In the genomic region with DNA sequence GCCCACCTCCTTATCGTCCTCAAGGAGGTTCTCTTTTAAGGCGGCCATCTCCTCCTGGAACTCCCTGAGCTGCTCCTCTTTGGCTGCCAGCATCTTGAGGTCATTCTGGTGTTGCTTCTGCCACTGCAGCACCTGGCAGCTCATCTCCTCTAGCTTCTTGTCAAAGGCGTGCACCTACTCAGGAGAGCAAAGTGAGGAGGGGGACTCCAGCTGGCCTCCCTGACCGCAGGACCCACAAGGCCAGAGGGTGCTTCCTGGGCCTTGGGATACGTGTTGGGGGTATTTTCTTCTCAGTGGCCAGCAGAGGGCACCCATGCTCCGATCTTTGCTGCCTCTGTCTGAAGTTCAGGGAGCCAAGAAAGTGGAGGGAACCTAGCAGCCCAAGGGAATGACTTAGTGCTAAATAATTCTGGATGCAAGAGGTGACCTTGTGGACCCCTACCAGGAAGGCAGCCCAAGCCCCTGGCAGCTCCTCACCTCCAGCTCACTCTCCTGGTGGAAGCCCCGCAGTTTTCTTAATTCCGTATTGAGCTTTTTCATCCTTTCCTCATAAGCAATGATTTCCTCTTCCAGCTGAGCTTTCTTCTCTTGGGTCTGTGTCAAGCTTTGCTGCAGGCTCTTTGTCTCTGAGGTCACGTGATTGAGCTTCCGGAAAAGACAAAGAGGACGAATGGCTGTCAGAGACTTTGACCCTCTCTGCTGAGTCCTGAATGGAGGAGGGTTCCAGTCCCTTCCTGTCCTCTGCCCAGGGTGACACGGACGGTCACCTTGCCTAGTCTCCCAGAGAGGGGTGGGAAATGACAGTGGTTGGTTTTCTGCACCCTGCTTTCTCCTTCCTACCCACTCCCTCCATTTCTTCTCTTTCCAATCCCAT, we compare ENCODE assay signal across 8 cellular contexts. TPM values are rescaled to one million over a fixed set of nuclear protein-coding genes. Genes with fewer than 3 reads are reported as not detected.
DNase-seq lines count a peak whose midpoint lies in the region; ATAC-seq and TF ChIP-seq lines count a peak whose summit lies in the region.

No MANE protein-coding gene starts in this region.

- H3K27ac ChIP-seq in adrenal gland, result peak overlapping the region in 3 of 5 donors; percentile 13 to 74 (median 59)

- H3K36me3 ChIP-seq in BE2C (no peaks in the 10 kb centered on the region; the same call in 1 of the 2 replicates), adrenal gland (replicated peaks in 1 of 2) (no peaks in the 10 kb centered on the region)

- DNase-seq in BE2C (peak; percentile 83), NAMALWA (ENCODE audit: low spot score) (peak; percentile 77), SKM-1 treated with dmso at 0.1 percent for 144 hours (lab: John Stamatoyannopoulos, UW; ENCODE audit: unreplicated experiment) (peak; percentile 77), adrenal gland (peak; percentile 69 to 82 (median 72)), left ventricle myocardium superior (peak; percentile 70), putamen (ENCODE audit: low spot score) (peak; percentile 76)

- H3K4me1 ChIP-seq in BE2C, result peaks cover 17% of the 10 kb centered on the region
- H3K4me1 ChIP-seq in adrenal gland (replicated peaks in 1 of 2), result peaks cover 0 to 6% of the 10 kb centered on the region in 2 donors

- 29 to 34% (median 32%) methylated on average over 12 to 13 of the region's 13 CpGs for WGBS in adrenal gland, 4 donors

- intact Hi-C loops in adrenal gland (cut with DNase I) (loop anchor here (10.0 kb wide), 1 partner anchor 340 kb away; no protein-coding TSS in a partner anchor), left ventricle myocardium superior (cut with micrococcal nuclease) (no loop called here)

- no peak overlapping the region for H3K4me3 ChIP-seq in BE2C (ENCODE audit: low read depth, low read length)
- no peak overlapping the region for H3K4me3 ChIP-seq in adrenal gland

- H3K9me3 ChIP-seq in BE2C (no peaks in the 10 kb centered on the region), adrenal gland (replicated peaks in 1 of 3) (no peaks in the 10 kb centered on the region)

- ATAC-seq in GM19452 (IDR thresholded peaks at IDR 0.05; ENCODE audit: unreplicated experiment), result peak; percentile 76
- peak; percentile 88 for ATAC-seq in left ventricle myocardium superior
- no peak for ATAC-seq in GM18519 (IDR thresholded peaks at IDR 0.05; ENCODE audit: low FRiP score, unreplicated experiment)

- TF ChIP-seq CTCF in BE2C (IDR thresholded peaks at IDR 0.05; ENCODE audit: low read depth, low read length) (peak; percentile 89), adrenal gland (IDR thresholded peaks at IDR 0.05) (peak; percentile 66 to 83 (median 76))

- no peaks in the 10 kb centered on the region for H3K27me3 ChIP-seq in BE2C
- H3K27me3 ChIP-seq in adrenal gland, result no peaks in the 10 kb centered on the region

- TF ChIP-seq POLR2A in adrenal gland (IDR thresholded peaks at IDR 0.05), result no peak

RNA-seq across cellular contexts. Expression of gene DHX38, which starts 31.4 kb away (rescaled TPM):
- 232 TPM for polyA plus RNA-seq in BE2C (2012; ENCODE audit: insufficient read depth, insufficient read length, low read depth)
- total RNA-seq in adrenal gland (10 to 100 TPM; 31.9 to 55.6 (median 38.9) TPM), left ventricle myocardium superior (43.1 TPM)
- 10 to 100 TPM; 45.1 to 93.1 (median 68.4) TPM for polyA plus RNA-seq in adrenal gland

RNA-seq across cellular contexts. Expression of gene TXNL4B, which starts 31.6 kb away (rescaled TPM):
- polyA plus RNA-seq in BE2C (2012; ENCODE audit: insufficient read depth, insufficient read length, low read depth), result 10.2 TPM
- total RNA-seq in adrenal gland (10 to 100 TPM in 3 of 8 donors, 1 to 10 TPM in 5; 3.8 to 14.1 (median 8.6) TPM), left ventricle myocardium superior (5.4 TPM)
- 10 to 100 TPM in 2 of 3 donors, 1 to 10 TPM in 1; 6.4 to 14.3 (median 10.5) TPM for polyA plus RNA-seq in adrenal gland

RNA-seq across cellular contexts. Expression of gene PMFBP1, which starts 47.0 kb away (rescaled TPM):
- 4.6 TPM for polyA plus RNA-seq in BE2C (2012; ENCODE audit: insufficient read depth, insufficient read length, low read depth)
- 1 to 10 TPM in 1 of 8 donors, under 1 TPM in 7; 0.28 to 2.4 (median 0.50) TPM for total RNA-seq in adrenal gland
- 1 to 10 TPM in 2 of 3 donors, under 1 TPM in 1; 0.15 to 1.6 (median 1.3) TPM for polyA plus RNA-seq in adrenal gland
- total RNA-seq in left ventricle myocardium superior, result not detected
